In genomic region chr4:122329876-122330595, GRCh38 we compare ENCODE assay signal across 21 cellular contexts. TPM values are rescaled to one million over a fixed set of nuclear protein-coding genes. Genes with fewer than 3 reads are reported as not detected.
DNase-seq lines count a peak whose midpoint lies in the region; ATAC-seq and TF ChIP-seq lines count a peak whose summit lies in the region.
"Had no signal": no experiment of that assay in that cellular context is flagged by ENCODE, and none has a peak within 500 bp of the region (broad histone marks: within the 10 kb centered on the region; RNA-seq: fewer than 3 reads in every experiment).

No MANE protein-coding gene starts in this region.

- no peaks in the 10 kb centered on the region for H3K27me3 Mint-ChIP-seq in activated T-helper 17 cell treated with anti-CD3 and anti-CD28 coated beads, Interleukin-2, amount 50 U/mL, for 72 hours
- H3K27me3 Mint-ChIP-seq in progenitor cell of endocrine pancreas: no peaks in the 10 kb centered on the region
- H3K27me3 Mint-ChIP-seq: activated CD4-positive, alpha-beta T cell treated with anti-CD3 and anti-CD28 coated beads for 36 hours; CD8-positive, alpha-beta memory T cell had no signal

- no peaks in the 10 kb centered on the region for H3K9me3 Mint-ChIP-seq in activated T-helper 17 cell treated with anti-CD3 and anti-CD28 coated beads, Interleukin-2, amount 50 U/mL, for 72 hours
- no peaks in the 10 kb centered on the region for H3K9me3 Mint-ChIP-seq in progenitor cell of endocrine pancreas (ENCODE audit: low read depth)
- H3K9me3 Mint-ChIP-seq: CD8-positive, alpha-beta memory T cell; mesothelial cell of epicardium had no signal

- no peak for TF ChIP-seq CTCF in fibroblast of mammary gland (conservative IDR thresholded peaks at IDR 0.05; ENCODE audit: control insufficient read depth, insufficient read depth, low read depth, low read length)
- no peak for TF ChIP-seq CTCF in progenitor cell of endocrine pancreas (IDR thresholded peaks at IDR 0.05; ENCODE audit: unreplicated experiment)

- peak; percentile 21 for ATAC-seq in activated T-helper 17 cell treated with anti-CD3 and anti-CD28 coated beads, Interleukin-2, amount 50 U/mL, for 72 hours (replicated peaks)
- ATAC-seq in GM21526 (IDR thresholded peaks at IDR 0.05; ENCODE audit: low FRiP score, unreplicated experiment) (no peak), GM19324 (IDR thresholded peaks at IDR 0.05; ENCODE audit: low FRiP score, unreplicated experiment) (no peak), GM21423 (IDR thresholded peaks at IDR 0.05; ENCODE audit: unreplicated experiment) (no peak)
- ATAC-seq: activated CD4-positive, alpha-beta T cell treated with anti-CD3 and anti-CD28 coated beads for 36 hours; gastroesophageal sphincter had no signal

- DNase-seq in GM04503 (ENCODE audit: low read depth) (peak; percentile 61), fibroblast of mammary gland (ENCODE audit: low read depth) (peak; percentile 14), progenitor cell of endocrine pancreas (ENCODE audit: low spot score, unreplicated experiment) (no peak), NCI-H2081 (lab: John Stamatoyannopoulos, UW) (no peak)
- DNase-seq: activated CD4-positive, alpha-beta T cell treated with anti-CD3 and anti-CD28 coated beads for 36 hours; CD8-positive, alpha-beta memory T cell; KBM-7; NCI-H345; occipital lobe; T-helper 9 cell; thyroid gland had no signal

- no peak overlapping the region for H3K4me3 ChIP-seq in fibroblast of mammary gland (ENCODE audit: control insufficient read depth, low read depth, low read length)
- H3K4me3 ChIP-seq: breast epithelium, gastroesophageal sphincter, SJCRH30, thyroid gland had no signal

- H3K4me1 Mint-ChIP-seq in activated T-helper 17 cell treated with anti-CD3 and anti-CD28 coated beads, Interleukin-2, amount 50 U/mL, for 72 hours: no peaks in the 10 kb centered on the region
- H3K4me1 Mint-ChIP-seq in progenitor cell of endocrine pancreas (ENCODE audit: low read depth): peaks cover 2% of the 10 kb centered on the region
- H3K4me1 Mint-ChIP-seq: mesothelial cell of epicardium had no signal

- peaks cover 75% of the 10 kb centered on the region for H3K36me3 Mint-ChIP-seq in activated T-helper 17 cell treated with anti-CD3 and anti-CD28 coated beads, Interleukin-2, amount 50 U/mL, for 72 hours (ENCODE audit: low read depth)
- peaks cover 13% of the 10 kb centered on the region for H3K36me3 Mint-ChIP-seq in progenitor cell of endocrine pancreas (ENCODE audit: insufficient read depth)

- H3K4me3 Mint-ChIP-seq in activated T-helper 17 cell treated with anti-CD3 and anti-CD28 coated beads, Interleukin-2, amount 50 U/mL, for 72 hours: no peak overlapping the region
- H3K4me3 Mint-ChIP-seq in progenitor cell of endocrine pancreas (ENCODE audit: low read depth): no peak overlapping the region
- H3K4me3 Mint-ChIP-seq: activated CD4-positive, alpha-beta T cell treated with anti-CD3 and anti-CD28 coated beads for 36 hours; CD8-positive, alpha-beta memory T cell; mesothelial cell of epicardium had no signal

- peak overlapping the region; percentile 62 for H3K27ac Mint-ChIP-seq in activated T-helper 17 cell treated with anti-CD3 and anti-CD28 coated beads, Interleukin-2, amount 50 U/mL, for 72 hours
- peak overlapping the region; percentile 45 for H3K27ac Mint-ChIP-seq in progenitor cell of endocrine pancreas
- H3K27ac Mint-ChIP-seq: mesothelial cell of epicardium had no signal

RNA-seq across cellular contexts. Expression of gene ADAD1, which starts 48.8 kb away (rescaled TPM):
- total RNA-seq in activated T-helper 17 cell treated with anti-CD3 and anti-CD28 coated beads, Interleukin-2, amount 50 U/mL, for 72 hours: not detected
- total RNA-seq in progenitor cell of endocrine pancreas: not detected in 2 replicates
- total RNA-seq: activated CD4-positive, alpha-beta T cell treated with anti-CD3 and anti-CD28 coated beads for 36 hours; breast epithelium; CD8-positive, alpha-beta memory T cell; G401; gastroesophageal sphincter; mesothelial cell of epicardium; occipital lobe; SJCRH30; skeletal muscle tissue had no signal

Comparison
In these comparisons a context has a peak if more than half of its experiments do, and no peak if none do; other contexts are left out.
1. DNase-seq: peak in GM04503 (single experiment) and fibroblast of mammary gland (single experiment); none in progenitor cell of endocrine pancreas (single experiment) and NCI-H2081 (0 of 2).